In genomic region chr11:70048279-70049024, GRCh38 we compare ENCODE assay signal across 13 cellular contexts. TPM values are rescaled to one million over a fixed set of nuclear protein-coding genes. Genes with fewer than 3 reads are reported as not detected.
DNase-seq lines count a peak whose midpoint lies in the region; ATAC-seq and TF ChIP-seq lines count a peak whose summit lies in the region.
"Had no signal": no experiment of that assay in that cellular context is flagged by ENCODE, and none has a peak within 500 bp of the region (broad histone marks: within the 10 kb centered on the region; RNA-seq: fewer than 3 reads in every experiment).

No MANE protein-coding gene starts in this region.

- no peak for TF ChIP-seq EP300 in esophagus muscularis mucosa (IDR thresholded peaks at IDR 0.05)

- BruUV-seq in PC-9 (replicated peaks; lab: Mats Ljungman, UMichigan) = no TSS peak

- whole genome bisulfite sequencing in esophagus muscularis mucosa = 56% methylated on average over 12 of the region's 12 CpGs
- 35% methylated on average over 12 of the region's 12 CpGs for WGBS in prostate gland

- H3K36me3 ChIP-seq in PC-9 (ENCODE audit: low read depth) (0 out of 2 replicates have a peak, but pooled peaks cover 8% of the 10 kb centered on the region), esophagus muscularis mucosa (no peaks in the 10 kb centered on the region), prostate gland (no peaks in the 10 kb centered on the region)
- H3K36me3 ChIP-seq: SJSA1 had no signal

- H3K27me3 ChIP-seq in PC-9 (ENCODE audit: insufficient read depth, low read depth) = no peaks in the 10 kb centered on the region
- H3K27me3 ChIP-seq in esophagus muscularis mucosa = peaks cover 0 to 50% (median 0%) of the 10 kb centered on the region in 4 donors
- H3K27me3 ChIP-seq in prostate gland (replicated peaks; ENCODE audit: insufficient read depth) = no peaks in the 10 kb centered on the region

- CTCF ChIA-PET in PC-9 (lab: Charles Lee) = interaction anchor here (0.6 to 0.7 kb wide), 2 partner anchors 589 to 1599 kb away, joined by 4 read pairs; no protein-coding TSS in a partner anchor

- no peaks in the 10 kb centered on the region for H3K79me2 ChIP-seq in PC-9 (ENCODE audit: low read depth)

- TF ChIP-seq POLR2A in esophagus muscularis mucosa (IDR thresholded peaks at IDR 0.05; ENCODE audit: low read depth) = no peak
- TF ChIP-seq POLR2A in prostate gland (IDR thresholded peaks at IDR 0.05) = no peak

- peaks cover 21% of the 10 kb centered on the region for H3F3A ChIP-seq in PC-9 (ENCODE audit: insufficient read depth, low read depth)

- H3K4me3 ChIP-seq in PC-9 (0 out of 2 replicates have a peak overlapping the region, but pooled peaks have one; percentile 5), esophagus muscularis mucosa (no peak overlapping the region), prostate gland (no peak overlapping the region)
- H3K4me3 ChIP-seq: SJSA1 had no signal

- no peak for ATAC-seq in HG02623 (IDR thresholded peaks at IDR 0.05; ENCODE audit: unreplicated experiment)

- DNase-seq in NCI-H1436 (lab: John Stamatoyannopoulos, UW) (peak; percentile 11), NCI-H1436 treated with DMSO at 0.1 percent for 48 hours (lab: John Stamatoyannopoulos, UW) (no peak), PC-9 (peak; percentile 84 to 95), esophagus muscularis mucosa (ENCODE audit: extremely low spot score) (peak; percentile 45), prostate gland (ENCODE audit: low spot score) (peak; percentile 92), DMS153 (lab: John Stamatoyannopoulos, UW) (no peak)
- no peak for DNase-seq in stimulated activated CD4-positive, alpha-beta T cell treated with anti-CD3 and anti-CD28 coated beads, Interleukin-4, amount 100 ng/mL, for 1 hour
- DNase-seq: ACHN; activated T-cell treated with anti-CD3 and anti-CD28 coated beads, Interleukin-2, amount 50 U/mL, for 1 hour; effector CD8-positive, alpha-beta T cell; Karpas-422 had no signal

- no peaks in the 10 kb centered on the region for H4K20me1 ChIP-seq in PC-9 (ENCODE audit: insufficient read depth)

- H3K27ac ChIP-seq in PC-9 (peak overlapping the region; percentile 57), esophagus muscularis mucosa (replicated peaks in 1 of 4) (no peak overlapping the region), prostate gland (peak overlapping the region in 1 of 2 donors; percentile 76)
- H3K27ac ChIP-seq: SJSA1 had no signal

- peaks cover 23% of the 10 kb centered on the region for H3K4me1 ChIP-seq in PC-9 (replicated peaks; ENCODE audit: insufficient read depth)
- no peaks in the 10 kb centered on the region for H3K4me1 ChIP-seq in esophagus muscularis mucosa
- H3K4me1 ChIP-seq in prostate gland (replicated peaks) = peaks cover 7% of the 10 kb centered on the region
- H3K4me1 ChIP-seq: SJSA1 had no signal

- H3K9me3 ChIP-seq in PC-9 (ENCODE audit: insufficient read depth, low read depth) (peaks cover 16% of the 10 kb centered on the region), esophagus muscularis mucosa (peaks cover 0 to 15% (median 6%) of the 10 kb centered on the region in 4 donors), prostate gland (no peaks in the 10 kb centered on the region)
- H3K9me3 ChIP-seq: SJSA1 had no signal

- H3K4me2 ChIP-seq in PC-9 = peak overlapping the region; percentile 54

- intact Hi-C loops in PC-9 (cut with micrococcal nuclease; ENCODE audit: unreplicated experiment) = loop anchor here (1.0 to 2.0 kb wide), 3 partner anchors 20 to 111 kb away; no protein-coding TSS in a partner anchor
- intact Hi-C loops in esophagus muscularis mucosa (cut with DNase I) = no loop called here
- intact Hi-C loops in prostate gland (cut with DNase I) = no loop called here

- H2AFZ ChIP-seq in PC-9 = no peak overlapping the region

- POLR2A ChIA-PET in PC-9 (lab: Charles Lee; ENCODE audit: unreplicated experiment) = no interaction called here

- TF ChIP-seq CTCF in PC-9 (conservative IDR thresholded peaks at IDR 0.05) (peak; percentile 76), esophagus muscularis mucosa (IDR thresholded peaks at IDR 0.05) (peak in 1 of 3 experiments; percentile 8), prostate gland (IDR thresholded peaks at IDR 0.05) (peak in 3 of 4 experiments; percentile 35 to 56 (median 50))

- no peaks in the 10 kb centered on the region for H3K9me2 ChIP-seq in PC-9 (ENCODE audit: insufficient read depth)

RNA-seq across cellular contexts. Expression of gene ANO1, which starts 29.7 kb away (rescaled TPM):
- total RNA-seq in PC-9 (2021) (107 and 114 TPM in 2 replicates), esophagus muscularis mucosa (100 to 1,000 TPM in 1 of 4 donors, 10 to 100 TPM in 3; 25.3 to 107 (median 48.8) TPM), prostate gland (10 to 100 TPM; 34.6 to 43.9 TPM)

Comparison
In these comparisons a context has a peak if more than half of its experiments do, and no peak if none do; other contexts are left out.
1. DNase-seq: peak in NCI-H1436 (single experiment), PC-9 (2 of 2), esophagus muscularis mucosa (single experiment) and prostate gland (single experiment); none in NCI-H1436 treated with DMSO at 0.1 percent for 48 hours (single experiment), DMS153 (single experiment) and stimulated activated CD4-positive, alpha-beta T cell treated with anti-CD3 and anti-CD28 coated beads, Interleukin-4, amount 100 ng/mL, for 1 hour (single experiment).